8 cellular contexts compared by ENCODE assay signal in the genomic region with DNA sequence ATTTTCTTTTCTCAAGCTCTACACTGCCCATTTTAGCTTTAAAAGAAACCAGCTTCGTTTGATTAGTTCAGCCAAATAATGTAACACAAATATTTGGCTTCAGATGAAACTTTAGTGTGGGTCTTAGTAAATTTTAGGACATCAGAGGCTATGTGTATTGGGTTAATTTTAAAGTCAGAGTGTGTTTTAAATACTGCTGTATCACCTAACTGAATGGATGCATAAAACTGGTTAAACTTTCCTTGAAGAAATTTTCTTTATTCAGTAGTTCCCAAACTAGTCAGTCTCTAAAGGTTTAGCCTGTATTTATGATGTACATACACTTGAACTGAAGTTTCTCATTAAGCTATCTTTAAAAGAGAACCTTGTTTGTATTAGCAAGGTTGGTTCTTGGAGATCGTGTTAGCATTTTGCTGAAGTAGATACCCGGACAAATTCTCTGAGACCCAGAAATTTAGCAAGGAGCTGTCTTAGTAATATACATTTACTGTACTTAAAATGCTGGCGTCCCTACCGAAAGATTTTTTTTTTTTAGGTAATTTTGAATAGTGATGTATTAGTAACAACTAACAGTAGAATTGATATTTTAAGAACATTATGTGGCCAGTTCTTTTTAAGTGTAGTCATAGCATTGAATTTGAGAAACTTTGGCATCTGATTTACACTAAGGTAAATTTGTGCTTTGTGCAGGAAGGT. TPM values are rescaled to one million over a fixed set of nuclear protein-coding genes. Genes with fewer than 3 reads are reported as not detected.
DNase-seq lines count a peak whose midpoint lies in the region; ATAC-seq and TF ChIP-seq lines count a peak whose summit lies in the region.

No MANE protein-coding gene starts in this region.

- no peaks in the 10 kb centered on the region for H3K27me3 ChIP-seq in cardiac muscle cell
- no peaks in the 10 kb centered on the region for H3K27me3 ChIP-seq in mesendoderm (ENCODE audit: insufficient read depth, low read length, poor library complexity)
- no peaks in the 10 kb centered on the region for H3K27me3 ChIP-seq in uterus

- WGBS in mesendoderm (ENCODE audit: extremely low coverage, insufficient coverage, low lambda C conversion rate) = no CpG with 5 or more reads among the region's 5 CpGs

- no peak for TF ChIP-seq POLR2A in uterus (IDR thresholded peaks at IDR 0.05)

- no peak overlapping the region for H4K8ac ChIP-seq in mesendoderm (ENCODE audit: low read depth, low read length)

- no peak overlapping the region for H3K23ac ChIP-seq in mesendoderm (ENCODE audit: low read length)

- no peak overlapping the region for H3K4ac ChIP-seq in mesendoderm (ENCODE audit: low read depth, low read length)

- peak overlapping the region; percentile 44 for H3K56ac ChIP-seq in mesendoderm (ENCODE audit: low read length)

- H2AK5ac ChIP-seq in mesendoderm (ENCODE audit: low read length) = no peak overlapping the region

- H3K36me3 ChIP-seq in cardiac muscle cell (no peaks in the 10 kb centered on the region), mesendoderm (ENCODE audit: control insufficient read depth, insufficient read depth, low read length) (no peaks in the 10 kb centered on the region), uterus (no peaks in the 10 kb centered on the region)

- H2BK15ac ChIP-seq in mesendoderm (replicated peaks; ENCODE audit: low read depth) = no peak overlapping the region

- H3K9ac ChIP-seq in mesendoderm (ENCODE audit: low read length) = peak overlapping the region; percentile 77

- intact Hi-C loops in Right ventricle myocardium inferior (cut with DNase I) = loop anchor here (5.0 kb wide), 1 partner anchor 972 kb away; a partner anchor contains a TSS
- intact Hi-C loops in uterus (cut with DNase I; ENCODE audit: low total_unique reads) = no loop called here

- H3K4me3 ChIP-seq in cardiac muscle cell (peak overlapping the region; percentile 75), astrocyte of the spinal cord (ENCODE audit: low read depth, low read length) (peak overlapping the region; percentile 79), mesendoderm (ENCODE audit: low read length) (peak overlapping the region; percentile 20), uterus (peak overlapping the region; percentile 71 to 94)

- H3K79me2 ChIP-seq in mesendoderm (ENCODE audit: control insufficient read depth, insufficient read depth, low read length) = peaks cover 49% of the 10 kb centered on the region

- no peaks in the 10 kb centered on the region for H3K9me3 ChIP-seq in cardiac muscle cell (ENCODE audit: low read depth)
- H3K9me3 ChIP-seq in uterus = no peaks in the 10 kb centered on the region

- H3K4me2 ChIP-seq in mesendoderm (ENCODE audit: low read length) = peak overlapping the region; percentile 18

- no peak overlapping the region for H2BK5ac ChIP-seq in mesendoderm (ENCODE audit: low read length)

- H2BK120ac ChIP-seq in mesendoderm (ENCODE audit: low read depth, low read length) = no peak overlapping the region

- no peak overlapping the region for H3K18ac ChIP-seq in mesendoderm (ENCODE audit: low read length)

- peaks cover 32% of the 10 kb centered on the region for H3K4me1 ChIP-seq in cardiac muscle cell (ENCODE audit: low read depth)
- no peaks in the 10 kb centered on the region for H3K4me1 ChIP-seq in mesendoderm (ENCODE audit: control insufficient read depth, low read depth, low read length)
- H3K4me1 ChIP-seq in uterus = no peaks in the 10 kb centered on the region

- in situ Hi-C loops in astrocyte of the spinal cord (cut with HindIII; ENCODE audit: low sequenced_read_pairs) = no loop called here

- no peaks in the 10 kb centered on the region for H3K79me1 ChIP-seq in mesendoderm (ENCODE audit: low read length)

- H4K5ac ChIP-seq in mesendoderm (ENCODE audit: low read length) = no peak overlapping the region

- ATAC-seq in Right ventricle myocardium inferior (no peak), HG03378 (IDR thresholded peaks at IDR 0.05; ENCODE audit: unreplicated experiment) (no peak)

- peak overlapping the region; percentile 96 for H3K27ac ChIP-seq in cardiac muscle cell
- H3K27ac ChIP-seq in mesendoderm (ENCODE audit: low read depth, low read length) = no peak overlapping the region
- peak overlapping the region; percentile 94 to 98 for H3K27ac ChIP-seq in uterus

- TF ChIP-seq CTCF in cardiac muscle cell (IDR thresholded peaks at IDR 0.05; ENCODE audit: low read depth, low read length) (no peak), astrocyte of the spinal cord (IDR thresholded peaks at IDR 0.05; ENCODE audit: low read depth, low read length) (no peak), uterus (IDR thresholded peaks at IDR 0.05) (no peak)

- DNase-seq in cardiac muscle cell (ENCODE audit: low read depth in 1 of 2, low spot score in 1 of 2) = no peak
- no peak for DNase-seq in Right ventricle myocardium inferior (ENCODE audit: missing footprints)
- peak; percentile 32 for DNase-seq in astrocyte of the spinal cord (ENCODE audit: low read depth, low spot score)
- no peak for DNase-seq in mesendoderm
- DNase-seq in uterus = no peak
- no peak for DNase-seq in HT-29 (ENCODE audit: low spot score)
- DNase-seq in GF-D8 (lab: John Stamatoyannopoulos, UW) = no peak

RNA-seq across cellular contexts. Expression of a gene that starts 2.7 kb away (rescaled TPM):
- total RNA-seq in cardiac muscle cell (42.7 and 71.6 TPM in 2 replicates), Right ventricle myocardium inferior (9.0 TPM), uterus (100 to 1,000 TPM in 1 of 4 donors, 10 to 100 TPM in 2, 1 to 10 TPM in 1; 10.0 to 102 (median 34.3) TPM)
- 21.1 TPM in 2 replicates for polyA plus RNA-seq in cardiac muscle cell
- 32.7 TPM for polyA plus RNA-seq in mesendoderm (2013, experiment 1 of 2)
- 34.3 TPM for polyA plus RNA-seq in mesendoderm (2013, experiment 2 of 2)
- total RNA-seq in HT-29 (2014; rRNA removed; shearing (Covaris generic)) = 50.2 and 87.1 TPM in 2 replicates

Comparison
In these comparisons a context has a peak if more than half of its experiments do, and no peak if none do; other contexts are left out.
1. H3K4me3 ChIP-seq: peak in every context shown above with its lines; median percentile 82 in uterus; 79 in astrocyte of the spinal cord; 75 in cardiac muscle cell; 20 in mesendoderm.